ENCODE assay signal across 1 cellular context in genomic region chr19:19409235-19410030, GRCh38.
TF ChIP-seq lines count a peak whose summit lies in the region.

No MANE protein-coding gene starts in this region.

TF ChIP-seq in H1, 55 proteins besides CTCF, POLR2A, EP300 and RAD21:
- no peak for TF ChIP-seq TAF7 (optimal IDR thresholded peaks at IDR 0.05; ENCODE audit: borderline replicate concordance, low read depth, low read length)
- TF ChIP-seq TAF1 (IDR thresholded peaks at IDR 0.05; ENCODE audit: low read depth, low read length): no peak
- no peak for TF ChIP-seq CHD2 (IDR thresholded peaks at IDR 0.05; ENCODE audit: low read length)
- TF ChIP-seq RBBP5 (IDR thresholded peaks at IDR 0.05; ENCODE audit: borderline replicate concordance, low read depth, low read length): no peak
- TF ChIP-seq, protein P1, sequence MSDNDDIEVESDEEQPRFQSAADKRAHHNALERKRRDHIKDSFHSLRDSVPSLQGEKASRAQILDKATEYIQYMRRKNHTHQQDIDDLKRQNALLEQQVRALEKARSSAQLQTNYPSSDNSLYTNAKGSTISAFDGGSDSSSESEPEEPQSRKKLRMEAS (IDR thresholded peaks at IDR 0.05): no peak
- no peak for TF ChIP-seq EGR1 (IDR thresholded peaks at IDR 0.05; ENCODE audit: borderline replicate concordance, low read depth, low read length)
- no peak for TF ChIP-seq BCL11A (IDR thresholded peaks at IDR 0.05; ENCODE audit: low read depth in 2 of 2, low read length in 2 of 2)
- no peak for TF ChIP-seq SP4 (IDR thresholded peaks at IDR 0.05; ENCODE audit: low read length)
- no peak for TF ChIP-seq KDM1A (IDR thresholded peaks at IDR 0.05; ENCODE audit: borderline replicate concordance, low read length)
- no peak for TF ChIP-seq RXRA (IDR thresholded peaks at IDR 0.05; ENCODE audit: insufficient read depth, low read depth, low read length)
- no peak for TF ChIP-seq TCF12 (IDR thresholded peaks at IDR 0.05; ENCODE audit: low read depth, low read length)
- no peak for TF ChIP-seq NRF1 (IDR thresholded peaks at IDR 0.05; ENCODE audit: low read depth, low read length)
- no peak for TF ChIP-seq SRF (IDR thresholded peaks at IDR 0.05; ENCODE audit: low read depth, low read length)
- no peak for TF ChIP-seq CHD7 (IDR thresholded peaks at IDR 0.05; ENCODE audit: insufficient replicate concordance, low read length)
- TF ChIP-seq JUN (IDR thresholded peaks at IDR 0.05; ENCODE audit: low read depth, low read length): no peak
- no peak for TF ChIP-seq BRCA1 (IDR thresholded peaks at IDR 0.05; ENCODE audit: low read depth, low read length)
